In genomic region chr10:42638053-42638820, GRCh38 we compare ENCODE assay signal across 8 cellular contexts. TPM values are rescaled to one million over a fixed set of nuclear protein-coding genes. Genes with fewer than 3 reads are reported as not detected.
A peak's percentile ranks its signal among the peaks of the same experiment; 100 is the strongest.
DNase-seq lines count a peak whose midpoint lies in the region; ATAC-seq and TF ChIP-seq lines count a peak whose summit lies in the region.

Gene ZNF33B, minus strand, starts transcription at chr10:42638570. Its CDS starts 1,642 bp downstream, at chr10:42636928.

- peak within 1 kb of the TSS; percentile 99 for H3K27ac Mint-ChIP-seq in activated CD4-positive, alpha-beta T cell treated with anti-CD3 and anti-CD28 coated beads, Interleukin-2, amount 10 ng/mL, durations not matched to agents 24 days and 14 days

- intact Hi-C loops in activated CD4-positive, alpha-beta T cell treated with anti-CD3 and anti-CD28 coated beads, Interleukin-2, amount 10 ng/mL, durations not matched to agents 24 days and 14 days (cut with micrococcal nuclease): loop anchor here (1.0 to 10.0 kb wide), 7 partner anchors 86 to 1179 kb away; partner anchors contain the start of genes BMS1 and HNRNPF

- no peak for TF ChIP-seq CTCF in C4-2B (conservative IDR thresholded peaks at IDR 0.05)

- DNase-seq in NCI-H69 (lab: John Stamatoyannopoulos, UW) (peak; percentile 94), cortex of kidney (lab: John Stamatoyannopoulos, UW) (peak; percentile 80), left lobe of liver (ENCODE audit: low spot score) (peak; percentile 97)
- peak; percentile 98 for DNase-seq in activated CD4-positive, alpha-beta T cell treated with anti-CD3 and anti-CD28 coated beads, Interleukin-2, amount 10 ng/mL, durations not matched to agents 24 days and 14 days
- DNase-seq in stimulated activated CD4-positive, alpha-beta T cell treated with anti-CD3 and anti-CD28 coated beads, Interleukin-2, amount 100 ng/mL, for 24 hours: peak; percentile 93 to 94

- peaks cover 22% of the 10 kb centered on the region for H3K36me3 Mint-ChIP-seq in activated CD4-positive, alpha-beta T cell treated with anti-CD3 and anti-CD28 coated beads, Interleukin-2, amount 10 ng/mL, durations not matched to agents 24 days and 14 days (ENCODE audit: low read depth)

- peak within 1 kb of the TSS; percentile 93 for H3K27ac ChIP-seq in C4-2B

- H3K4me3 Mint-ChIP-seq in activated CD4-positive, alpha-beta T cell treated with anti-CD3 and anti-CD28 coated beads, Interleukin-2, amount 10 ng/mL, durations not matched to agents 24 days and 14 days: peak within 1 kb of the TSS; percentile 90

- H3K27me3 Mint-ChIP-seq in activated CD4-positive, alpha-beta T cell treated with anti-CD3 and anti-CD28 coated beads, Interleukin-2, amount 10 ng/mL, durations not matched to agents 24 days and 14 days: no peaks in the 10 kb centered on the region

- H3K9me3 Mint-ChIP-seq in activated CD4-positive, alpha-beta T cell treated with anti-CD3 and anti-CD28 coated beads, Interleukin-2, amount 10 ng/mL, durations not matched to agents 24 days and 14 days: peaks cover 3% of the 10 kb centered on the region

- ATAC-seq in GM19372 (IDR thresholded peaks at IDR 0.05; ENCODE audit: low read depth, unreplicated experiment) (peak; percentile 87), HG03521 (IDR thresholded peaks at IDR 0.05; ENCODE audit: unreplicated experiment) (peak; percentile 95), left lobe of liver (peak; percentile 89)

- peaks cover 26% of the 10 kb centered on the region for H3K4me1 Mint-ChIP-seq in activated CD4-positive, alpha-beta T cell treated with anti-CD3 and anti-CD28 coated beads, Interleukin-2, amount 10 ng/mL, durations not matched to agents 24 days and 14 days

RNA-seq across cellular contexts. Expression of gene ZNF33B, which starts in this region (rescaled TPM):
- total RNA-seq in activated CD4-positive, alpha-beta T cell treated with anti-CD3 and anti-CD28 coated beads, Interleukin-2, amount 10 ng/mL, durations not matched to agents 24 days and 14 days: 7.1 and 7.8 TPM in 2 replicates
- 17.3 TPM for total RNA-seq in left lobe of liver

Comparison
In these comparisons a context has a peak if more than half of its experiments do, and no peak if none do; other contexts are left out.
1. Peak in every context shown above with its lines: DNase-seq, ATAC-seq and H3K27ac ChIP-seq.